ENCODE assay signal across 8 cellular contexts in genomic region chr4:101232074-101232776, GRCh38.
DNase-seq lines count a peak whose midpoint lies in the region; ATAC-seq and TF ChIP-seq lines count a peak whose summit lies in the region.

No MANE protein-coding gene starts in this region.

- H3K9me3 Mint-ChIP-seq in activated naive CD8-positive, alpha-beta T cell treated with anti-CD3 and anti-CD28 coated beads for 36 hours: no peaks in the 10 kb centered on the region
- no peaks in the 10 kb centered on the region for H3K9me3 Mint-ChIP-seq in natural killer cell
- H3K9me3 Mint-ChIP-seq in CD14-positive monocyte: no peaks in the 10 kb centered on the region

- H3K36me3 Mint-ChIP-seq in activated naive CD8-positive, alpha-beta T cell treated with anti-CD3 and anti-CD28 coated beads for 36 hours: no peaks in the 10 kb centered on the region
- H3K36me3 Mint-ChIP-seq in natural killer cell: no peaks in the 10 kb centered on the region
- no peaks in the 10 kb centered on the region for H3K36me3 Mint-ChIP-seq in CD14-positive monocyte

- no peak overlapping the region for H3K4me3 Mint-ChIP-seq in activated naive CD8-positive, alpha-beta T cell treated with anti-CD3 and anti-CD28 coated beads for 36 hours
- H3K4me3 Mint-ChIP-seq in natural killer cell (no peak overlapping the region), CD14-positive monocyte (no peak overlapping the region)

- peaks cover 19% of the 10 kb centered on the region for H3K4me1 Mint-ChIP-seq in activated naive CD8-positive, alpha-beta T cell treated with anti-CD3 and anti-CD28 coated beads for 36 hours
- H3K4me1 Mint-ChIP-seq in natural killer cell (peaks cover 41 to 56% of the 10 kb centered on the region in 2 donors), CD14-positive monocyte (peaks cover 15% of the 10 kb centered on the region)

- peak; percentile 81 for ATAC-seq in HG02981 (IDR thresholded peaks at IDR 0.05; ENCODE audit: unreplicated experiment)
- peak in 2 of 3 donors; percentile 30 to 61 for ATAC-seq in natural killer cell

- H3K27ac Mint-ChIP-seq in activated naive CD8-positive, alpha-beta T cell treated with anti-CD3 and anti-CD28 coated beads for 36 hours: no peak overlapping the region
- H3K27ac Mint-ChIP-seq in natural killer cell (peak overlapping the region in 1 of 2 donors; percentile 74), CD14-positive monocyte (peak overlapping the region in 1 of 7 donors; percentile 65)

- DNase-seq in GM12865 (ENCODE audit: low read depth): peak; percentile 6
- DNase-seq in activated naive CD8-positive, alpha-beta T cell treated with anti-CD3 and anti-CD28 coated beads for 36 hours: peak; percentile 5
- DNase-seq in natural killer cell: no peak
- no peak for DNase-seq in NCI-H1694 (lab: John Stamatoyannopoulos, UW)
- no peak for DNase-seq in DMS153 treated with DMSO at 0.1 percent for 48 hours (lab: John Stamatoyannopoulos, UW; ENCODE audit: unreplicated experiment)
- no peak for DNase-seq in CD14-positive monocyte (ENCODE audit: low spot score)
- no peak for DNase-seq in posterior vena cava (ENCODE audit: low spot score)

- H3K27me3 Mint-ChIP-seq in activated naive CD8-positive, alpha-beta T cell treated with anti-CD3 and anti-CD28 coated beads for 36 hours: no peaks in the 10 kb centered on the region
- H3K27me3 Mint-ChIP-seq in natural killer cell (ENCODE audit: low read depth in 2 of 2) (no peaks in the 10 kb centered on the region), CD14-positive monocyte (ENCODE audit: low read depth in 3 of 3) (no peaks in the 10 kb centered on the region)

- no peak overlapping the region for H3K4me3 ChIP-seq in GM12865 (ENCODE audit: low read depth, low read length)

- intact Hi-C loops in natural killer cell (cut with micrococcal nuclease): no loop called here
- intact Hi-C loops in CD14-positive monocyte (cut with micrococcal nuclease): no loop called here
- intact Hi-C loops in posterior vena cava (cut with DNase I): no loop called here

- TF ChIP-seq CTCF in GM12865 (IDR thresholded peaks at IDR 0.05; ENCODE audit: insufficient read depth, low read depth, low read length, missing control alignments) (no peak), natural killer cell (IDR thresholded peaks at IDR 0.05) (no peak), CD14-positive monocyte (IDR thresholded peaks at IDR 0.05) (no peak)

Comparison
In these comparisons a context has a peak if more than half of its experiments do, and no peak if none do; other contexts are left out.
1. DNase-seq: peak in GM12865 (single experiment) and activated naive CD8-positive, alpha-beta T cell treated with anti-CD3 and anti-CD28 coated beads for 36 hours (single experiment); none in natural killer cell (single experiment), NCI-H1694 (single experiment), DMS153 treated with DMSO at 0.1 percent for 48 hours (single experiment), CD14-positive monocyte (single experiment) and posterior vena cava (single experiment).